ENCODE assay signal across 31 cellular contexts in the genomic region with DNA sequence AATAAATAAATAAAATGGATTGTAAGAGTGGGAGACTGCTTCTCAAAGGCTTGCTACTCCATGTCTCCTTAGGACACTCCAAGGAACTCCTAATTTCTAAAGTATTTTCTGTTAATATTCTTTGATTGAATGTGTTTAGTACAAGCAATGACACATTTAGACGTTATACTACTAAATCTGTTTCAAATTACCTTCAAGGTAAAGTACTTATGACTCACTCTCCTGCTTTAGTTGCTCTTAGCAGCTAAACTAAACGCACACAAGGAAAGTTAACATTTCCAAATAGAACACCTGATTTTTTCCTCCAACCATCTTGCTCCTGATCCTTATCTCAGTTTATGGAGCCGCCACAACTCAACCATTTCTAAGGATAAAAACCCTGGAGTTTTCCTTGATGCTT.
"Had no signal": no experiment of that assay in that cellular context is flagged by ENCODE, and none has a peak within 500 bp of the region (broad histone marks: within the 10 kb centered on the region; RNA-seq: fewer than 3 reads in every experiment).

No MANE protein-coding gene starts in this region.

- H2AFZ ChIP-seq: neural progenitor cell, parathyroid adenoma had no signal

- H3K36me3 Mint-ChIP-seq: immature natural killer cell; naive B cell; natural killer cell; neural progenitor cell; stimulated activated naive B cell treated with anti-CD40 and anti-IgM and Interleukin-4, amounts not matched to agents 10 μg/mL and 1 μg/mL and 100 μg/mL, for 72 hours had no signal

- H3K9me3 ChIP-seq: lower lobe of right lung, neutrophil, stomach, testis, thyroid gland, transverse colon, upper lobe of left lung, vagina had no signal

- H3K4me3 Mint-ChIP-seq: immature natural killer cell; naive B cell; natural killer cell; nephron progenitor cell; neural progenitor cell; stimulated activated naive B cell treated with anti-CD40 and anti-IgM and Interleukin-4, amounts not matched to agents 10 μg/mL and 1 μg/mL and 100 μg/mL, for 72 hours had no signal

- H3K27me3 ChIP-seq: left lung, neural progenitor cell, neutrophil, stomach, testis, thyroid gland, transverse colon, upper lobe of left lung, vagina had no signal

- H3K4me3 ChIP-seq: left lung, lower lobe of right lung, neural progenitor cell, skin epidermis, stomach, testis, thyroid gland, transverse colon, upper lobe of left lung, vagina had no signal

- H3K36me3 ChIP-seq: left lung, lower lobe of right lung, neural progenitor cell, neutrophil, stomach, thyroid gland, transverse colon, upper lobe of left lung, vagina had no signal

- H3K27ac ChIP-seq: left lung, lower lobe of right lung, neural progenitor cell, neutrophil, parathyroid adenoma, skin epidermis, stomach, testis, thyroid gland, transverse colon, upper lobe of left lung, vagina had no signal

- ATAC-seq: left colon; left lung; lower lobe of right lung; natural killer cell; right cardiac atrium; sciatic nerve; stimulated activated naive B cell treated with anti-CD40 and anti-IgM and Interleukin-4, amounts not matched to agents 10 μg/mL and 1 μg/mL and 100 μg/mL, for 72 hours; stimulated activated naive CD8-positive, alpha-beta T cell treated with anti-CD3 and anti-CD28 coated beads, Interleukin-15, Interleukin-2, amounts not matched to agents 100 U/mL and 50 U/mL, for 24 hours had no signal

- FAIRE-seq: islet of Langerhans, kidney had no signal

- H3K4me1 ChIP-seq: left lung, lower lobe of right lung, neural progenitor cell, parathyroid adenoma, stomach, testis, thyroid gland, transverse colon, upper lobe of left lung, vagina had no signal

- DNase-seq: immature natural killer cell; kidney; left colon; left lung; lower lobe of right lung; mammary epithelial cell; mesenchymal stem cell; naive B cell; natural killer cell; nephron progenitor cell; occipital lobe; retina; right cardiac atrium; stimulated activated CD4-positive, alpha-beta T cell treated with anti-CD3 and anti-CD28 coated beads, Interleukin-12 subunit alpha, Interleukin-12 subunit beta, amount 100 ng/mL, for 4 hours; stimulated activated CD4-positive, alpha-beta T cell treated with anti-CD3 and anti-CD28 coated beads, Interleukin-15, amount 100 ng/mL, for 24 hours; stimulated activated CD4-positive, alpha-beta T cell treated with anti-CD3 and anti-CD28 coated beads, Interleukin-2, amount 100 ng/mL, for 24 hours; stimulated activated CD4-positive, alpha-beta T cell treated with anti-CD3 and anti-CD28 coated beads, Interleukin-4, amount 100 ng/mL, for 1 hour; stimulated activated naive B cell treated with anti-CD40 and anti-IgM and Interleukin-4, amounts not matched to agents 10 μg/mL and 1 μg/mL and 100 μg/mL, for 72 hours; stimulated activated naive CD8-positive, alpha-beta T cell treated with anti-CD3 and anti-CD28 coated beads, Interleukin-15, Interleukin-2, amounts not matched to agents 100 U/mL and 50 U/mL, for 24 hours; stomach; testis; thyroid gland; transverse colon; upper lobe of left lung had no signal

- H3K9ac ChIP-seq: neural progenitor cell, parathyroid adenoma had no signal

- H3K9me3 Mint-ChIP-seq: nephron progenitor cell, neural progenitor cell had no signal

- H3K79me2 ChIP-seq: parathyroid adenoma had no signal

- H3K4me1 Mint-ChIP-seq: immature natural killer cell; naive B cell; natural killer cell; nephron progenitor cell; neural progenitor cell; stimulated activated naive B cell treated with anti-CD40 and anti-IgM and Interleukin-4, amounts not matched to agents 10 μg/mL and 1 μg/mL and 100 μg/mL, for 72 hours had no signal

- H3K4me2 ChIP-seq: neural progenitor cell had no signal

- H3K27me3 Mint-ChIP-seq: naive B cell; stimulated activated naive B cell treated with anti-CD40 and anti-IgM and Interleukin-4, amounts not matched to agents 10 μg/mL and 1 μg/mL and 100 μg/mL, for 72 hours had no signal

- H3K27ac Mint-ChIP-seq: immature natural killer cell; naive B cell; natural killer cell; nephron progenitor cell; neural progenitor cell; stimulated activated naive B cell treated with anti-CD40 and anti-IgM and Interleukin-4, amounts not matched to agents 10 μg/mL and 1 μg/mL and 100 μg/mL, for 72 hours had no signal
